9 cellular contexts compared by ENCODE assay signal in genomic region chr14:94175403-94176146, GRCh38. TPM values are rescaled to one million over a fixed set of nuclear protein-coding genes. Genes with fewer than 3 reads are reported as not detected.
DNase-seq lines count a peak whose midpoint lies in the region; ATAC-seq, FAIRE-seq and TF ChIP-seq lines count a peak whose summit lies in the region.
"Had no signal": no experiment of that assay in that cellular context is flagged by ENCODE, and none has a peak within 500 bp of the region (broad histone marks: within the 10 kb centered on the region; RNA-seq: fewer than 3 reads in every experiment).

No MANE protein-coding gene starts in this region.

- CTCF ChIA-PET in GM12878 (lab: Yijun Ruan, JAX), result no interaction called here

- H3K27ac ChIP-seq in left ventricle myocardium inferior (replicated peaks) (no peak overlapping the region), GM12878 (ENCODE audit: control insufficient read depth, insufficient read depth) (no peak overlapping the region)

- peak overlapping the region; percentile 90 for H3K4me3 Mint-ChIP-seq in memory B cell

- ATAC-seq in Right ventricle myocardium inferior (no peak), GM12878 (no peak), memory B cell (ENCODE audit: low read depth) (no peak), GM18867 (IDR thresholded peaks at IDR 0.05; ENCODE audit: unreplicated experiment) (no peak)

- H3K9me3 ChIP-seq in left ventricle myocardium inferior (replicated peaks) (no peaks in the 10 kb centered on the region), GM12878 (replicated peaks; ENCODE audit: control insufficient read depth, insufficient read depth, low read length) (no peaks in the 10 kb centered on the region; the same call in 2 of the 3 replicates), BE2C (no peaks in the 10 kb centered on the region)

- no TSS peak for BruUV-seq in GM12878 (replicated peaks; lab: Mats Ljungman, UMichigan)

- SMC1A ChIA-PET in GM12878 (lab: Charles Lee; ENCODE audit: uncharacterized antibody, unreplicated experiment), result interaction anchor here (0.7 to 0.9 kb wide), 2 partner anchors 38 to 42 kb away, joined by 3 to 4 read pairs; no protein-coding TSS in a partner anchor

- H3K79me2 ChIP-seq in GM12878 (ENCODE audit: control insufficient read depth, insufficient read depth, low read length), result no peaks in the 10 kb centered on the region

- TF ChIP-seq RAD21 in GM12878 (IDR thresholded peaks at IDR 0.05; ENCODE audit: insufficient read depth, low read depth, low read length), result no peak

- H3K4me3 ChIP-seq in left ventricle myocardium inferior (peak overlapping the region; percentile 79), GM12878 (no peak overlapping the region), BE2C (ENCODE audit: low read depth, low read length) (no peak overlapping the region)

- intact Hi-C loops in left ventricle myocardium inferior (cut with micrococcal nuclease), result no loop called here
- intact Hi-C loops in Right ventricle myocardium inferior (cut with DNase I), result no loop called here
- intact Hi-C loops in GM12878 (cut with micrococcal nuclease; ENCODE audit: unreplicated experiment), result no loop called here

- RAD21 ChIA-PET in GM12878 (lab: Charles Lee; ENCODE audit: unreplicated experiment), result no interaction called here

- WGBS in GM12878 (ENCODE audit: insufficient coverage, insufficient replicate concordance, low lambda C conversion rate, missing lambda C conversion rate), result 8% methylated on average over 17 of the region's 18 CpGs

- no peaks in the 10 kb centered on the region for H3K36me3 ChIP-seq in left ventricle myocardium inferior
- no peaks in the 10 kb centered on the region for H3K36me3 ChIP-seq in GM12878 (ENCODE audit: control insufficient read depth in 2 of 2, insufficient read depth in 2 of 2, low read length in 1 of 2)
- H3K36me3 ChIP-seq in BE2C, result no peaks in the 10 kb centered on the region

- peak overlapping the region; percentile 60 for H3K27ac Mint-ChIP-seq in memory B cell

- peaks cover 3% of the 10 kb centered on the region for H3K36me3 Mint-ChIP-seq in memory B cell

- DNase-seq in left ventricle myocardium inferior, result no peak
- DNase-seq in Right ventricle myocardium inferior (ENCODE audit: missing footprints), result no peak
- DNase-seq in GM12878 (ENCODE audit: low read depth, low spot score), result no peak
- DNase-seq in memory B cell (ENCODE audit: low spot score in 2 of 2), result no peak
- DNase-seq in BE2C, result no peak
- no peak for DNase-seq in NCI-H128 (lab: John Stamatoyannopoulos, UW; ENCODE audit: unreplicated experiment)
- no peak for DNase-seq in AG08395 (ENCODE audit: low spot score)

- no peak for TF ChIP-seq EP300 in GM12878 (IDR thresholded peaks at IDR 0.05; ENCODE audit: borderline replicate concordance in 1 of 2, control insufficient read depth in 1 of 2, low read depth in 2 of 2, low read length in 2 of 2)

- peaks cover 13% of the 10 kb centered on the region for H3K4me1 Mint-ChIP-seq in memory B cell

- peaks cover 64% of the 10 kb centered on the region for H3K27me3 ChIP-seq in left ventricle myocardium inferior (ENCODE audit: low read depth)
- peaks cover 0 to 25% of the 10 kb centered on the region in 2 experiments; a peak in 2 of 4 replicates for H3K27me3 ChIP-seq in GM12878 (replicated peaks in 1 of 2; ENCODE audit: control insufficient read depth in 2 of 2, insufficient read depth in 2 of 2, low read length in 1 of 2)
- peaks cover 83% of the 10 kb centered on the region for H3K27me3 ChIP-seq in BE2C

- no peak overlapping the region for H3K9ac ChIP-seq in GM12878 (ENCODE audit: control insufficient read depth, insufficient read depth, low read length)

- no peak overlapping the region for H2AFZ ChIP-seq in GM12878 (ENCODE audit: control insufficient read depth, low read depth, low read length)

- H4K20me1 ChIP-seq in GM12878 (ENCODE audit: control insufficient read depth, insufficient read depth), result no peaks in the 10 kb centered on the region

- no peak overlapping the region for H3K4me2 ChIP-seq in GM12878 (ENCODE audit: control insufficient read depth, insufficient read depth)

- FAIRE-seq in GM12878 (lab: Jason Lieb, UNC), result no peak

- peaks cover 26% of the 10 kb centered on the region for H3K4me1 ChIP-seq in left ventricle myocardium inferior
- no peaks in the 10 kb centered on the region; the same call in 1 of the 2 replicates for H3K4me1 ChIP-seq in GM12878 (ENCODE audit: control insufficient read depth, insufficient read depth, low read length)
- peaks cover 8% of the 10 kb centered on the region for H3K4me1 ChIP-seq in BE2C

- in situ Hi-C loops in GM12878 (cut with MboI), result no loop called here

- no peak for TF ChIP-seq CTCF in left ventricle myocardium inferior (IDR thresholded peaks at IDR 0.05; ENCODE audit: borderline replicate concordance)
- TF ChIP-seq CTCF in GM12878 (IDR thresholded peaks at IDR 0.05 in 2 of 3, conservative IDR thresholded peaks at IDR 0.05 in 1 of 3; ENCODE audit: control insufficient read depth in 2 of 3, extremely low read depth in 1 of 3, insufficient read depth in 1 of 3, low read depth in 3 of 3, low read length in 3 of 3), result no peak
- no peak for TF ChIP-seq CTCF in BE2C (IDR thresholded peaks at IDR 0.05; ENCODE audit: low read depth, low read length)

- H3K9me3 Mint-ChIP-seq in memory B cell, result peaks cover 1% of the 10 kb centered on the region

- POLR2A ChIA-PET in GM12878 (lab: Charles Lee), result no interaction called here

- TF ChIP-seq POLR2A in GM12878 (IDR thresholded peaks at IDR 0.05; ENCODE audit: low read depth, low read length), result no peak

- peaks cover 27% of the 10 kb centered on the region for H3K27me3 Mint-ChIP-seq in memory B cell

TF ChIP-seq in GM12878, 131 proteins besides CTCF, POLR2A, EP300 and RAD21 (continues in another document):
- TF ChIP-seq TAF1 (IDR thresholded peaks at IDR 0.05; ENCODE audit: borderline replicate concordance, low read depth, low read length) (no peak), SUZ12 (IDR thresholded peaks at IDR 0.05; ENCODE audit: unreplicated experiment) (peak; percentile 75), POU2F2 (IDR thresholded peaks at IDR 0.05; ENCODE audit: borderline replicate concordance, low read depth, low read length) (no peak), EZH2 (IDR thresholded peaks at IDR 0.05; ENCODE audit: borderline replicate concordance, control insufficient read depth, low read depth, low read length) (0 out of 2 replicates have a peak, but pooled peaks have one; percentile 18), RBBP5 (conservative IDR thresholded peaks at IDR 0.05) (no peak), E2F4 (IDR thresholded peaks at IDR 0.05; ENCODE audit: low read depth, low read length) (no peak)

RNA-seq across cellular contexts. Expression of gene PPP4R4, which starts 1.5 kb away (rescaled TPM):
- total RNA-seq in left ventricle myocardium inferior (not detected), Right ventricle myocardium inferior (0.16 TPM), GM12878 (2014; rRNA removed) (0.06 and 0.22 TPM in 2 replicates), GM12878 (2014; rRNA removed; fragmentation: Illumina TruSeq; extraction: Trizol) (0.13 and 0.28 TPM in 2 replicates), GM12878 (2021) (0.13 TPM in 1 of 2 replicates, not detected in the other)
- total RNA-seq in GM12878 (2013; cell fraction: nucleolus; rRNA removed), result 0.17 and 0.20 TPM in 2 replicates
- not detected for polyA plus RNA-seq in GM12878 (2011; ENCODE audit: low read depth)
- polyA plus RNA-seq in GM12878 (2011; rRNA removed) (0.10 and 0.13 TPM in 2 replicates), GM12878 (2014; fragmentation: Illumina TruSeq; extraction: Trizol) (0.01 TPM in 1 of 2 replicates, not detected in the other), GM12878 (2014; fragmentation: Nextera tagmentation; extraction: Ambion mirVana) (under 1 TPM in 1 of 2 experiments, not detected in 1; 0.02 TPM), GM12878 (2014; rRNA removed) (not detected in 2 replicates), GM12878 (2016; fragmentation: Nextera tagmentation; extraction: Ambion mirVana) (not detected)
- polyA plus RNA-seq in GM12878 (2011; cell fraction: cytosol; rRNA removed), result 0.07 and 0.17 TPM in 2 replicates
- polyA plus RNA-seq in GM12878 (2011; cell fraction: nucleus; rRNA removed), result not detected in 2 replicates
- 0.08 and 0.20 TPM in 2 replicates for polyA plus RNA-seq in GM12878 (2012)
- 0.07 and 0.62 TPM in 2 replicates for polyA minus RNA-seq in GM12878 (2011; rRNA and poly(A)+ RNA removed)
- polyA minus RNA-seq in GM12878 (2011; cell fraction: cytosol; rRNA and poly(A)+ RNA removed), result not detected in 2 replicates
- 0.24 and 0.96 TPM in 2 replicates for polyA minus RNA-seq in GM12878 (2011; cell fraction: nucleus; rRNA and poly(A)+ RNA removed)
- polyA plus RNA-seq in BE2C (2012; ENCODE audit: insufficient read depth, insufficient read length, low read depth), result not detected
- total RNA-seq: lung microvascular endothelial cell had no signal

RNA-seq across cellular contexts. Expression of gene IFI27L2, which starts 46.2 kb away (rescaled TPM):
- total RNA-seq in left ventricle myocardium inferior, result 56.6 TPM
- 52.4 TPM for total RNA-seq in Right ventricle myocardium inferior
- 7.1 and 11.9 TPM in 2 replicates for total RNA-seq in GM12878 (2013; cell fraction: nucleolus; rRNA removed)
- 109 and 134 TPM in 2 replicates for total RNA-seq in GM12878 (2014; rRNA removed)
- total RNA-seq in GM12878 (2014; rRNA removed; fragmentation: Illumina TruSeq; extraction: Trizol), result 46.9 and 54.2 TPM in 2 replicates
- 59.5 and 66.9 TPM in 2 replicates for total RNA-seq in GM12878 (2021)
- 39.6 TPM for polyA plus RNA-seq in GM12878 (2011; ENCODE audit: low read depth)
- 21.0 and 41.9 TPM in 2 replicates for polyA plus RNA-seq in GM12878 (2011; rRNA removed)
- 113 and 133 TPM in 2 replicates for polyA plus RNA-seq in GM12878 (2011; cell fraction: cytosol; rRNA removed)
- 49.5 and 53.8 TPM in 2 replicates for polyA plus RNA-seq in GM12878 (2011; cell fraction: nucleus; rRNA removed)
- polyA plus RNA-seq in GM12878 (2012), result 99.3 and 161 TPM in 2 replicates
- 8.9 and 31.9 TPM in 2 replicates for polyA plus RNA-seq in GM12878 (2014; fragmentation: Illumina TruSeq; extraction: Trizol)
- polyA plus RNA-seq in GM12878 (2014; fragmentation: Nextera tagmentation; extraction: Ambion mirVana), result 10 to 100 TPM; 26.6 to 61.2 TPM
- 121 and 126 TPM in 2 replicates for polyA plus RNA-seq in GM12878 (2014; rRNA removed)
- 10 to 100 TPM; 80.4 to 81.8 TPM for polyA plus RNA-seq in GM12878 (2016; fragmentation: Nextera tagmentation; extraction: Ambion mirVana)
- 15.3 and 34.3 TPM in 2 replicates for polyA minus RNA-seq in GM12878 (2011; rRNA and poly(A)+ RNA removed)
- 10.2 and 11.0 TPM in 2 replicates for polyA minus RNA-seq in GM12878 (2011; cell fraction: cytosol; rRNA and poly(A)+ RNA removed)
- polyA minus RNA-seq in GM12878 (2011; cell fraction: nucleus; rRNA and poly(A)+ RNA removed), result 10.2 and 18.1 TPM in 2 replicates
- polyA plus RNA-seq in BE2C (2012; ENCODE audit: insufficient read depth, insufficient read length, low read depth), result 69.4 TPM
